3 cellular contexts compared by ENCODE assay signal in genomic region chr18:75189696-75190095, GRCh38.
"Had no signal": no experiment of that assay in that cellular context is flagged by ENCODE, and none has a peak within 500 bp of the region (broad histone marks: within the 10 kb centered on the region; RNA-seq: fewer than 3 reads in every experiment).

No MANE protein-coding gene starts in this region.

- DNase-seq: GDM1, GF-D8 had no signal

- H3K4me3 ChIP-seq: GM12878 had no signal
